In the genomic region with DNA sequence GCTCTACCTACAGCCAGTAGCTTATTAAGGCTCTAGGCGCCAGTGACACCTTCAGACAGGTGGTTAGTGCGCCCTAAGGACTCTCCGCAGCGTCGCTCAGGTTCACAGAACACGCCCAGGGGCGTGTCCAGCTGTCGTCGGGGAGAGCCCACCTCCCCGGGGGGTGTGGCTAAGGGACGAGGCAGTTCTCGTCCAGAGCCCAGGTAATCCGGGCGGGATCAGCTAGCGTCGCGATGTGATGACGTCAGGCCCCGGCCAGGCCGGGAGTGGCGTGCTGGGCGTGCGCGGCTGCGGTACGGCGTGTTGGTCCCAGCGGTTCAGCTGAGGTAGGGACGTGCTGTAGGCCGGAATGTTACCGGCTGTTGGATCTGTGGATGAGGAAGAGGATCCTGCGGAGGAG, we compare ENCODE assay signal across 8 cellular contexts. TPM values are rescaled to one million over a fixed set of nuclear protein-coding genes. Genes with fewer than 3 reads are reported as not detected.
A peak's percentile ranks its signal among the peaks of the same experiment; 100 is the strongest.
DNase-seq lines count a peak whose midpoint lies in the region; ATAC-seq and TF ChIP-seq lines count a peak whose summit lies in the region.
"Not testable (repeated sequence)": the region's sequence is repeated elsewhere in the genome, so short reads cannot be mapped to it uniquely, and the experiment has no call there.

Gene ZNG1C (plus strand): TSS at position 301 of the 400 bp plus-strand sequence. CDS start 49 bp downstream, at position 350.

- not testable (repeated sequence) for H4K20me1 ChIP-seq in OCI-LY7 (ENCODE audit: insufficient read depth, low read length)

- H3K36me3 Mint-ChIP-seq in CD4-positive, alpha-beta memory T cell; activated CD8-positive, alpha-beta T cell treated with anti-CD3 and anti-CD28 coated beads, Interleukin-2, amount 10 ng/mL, durations not matched to agents 7 days and 5 days (ENCODE audit: low read depth); central memory CD8-positive, alpha-beta T cell (ENCODE audit: insufficient read depth): not testable (repeated sequence)

- H3K27me3 Mint-ChIP-seq in CD4-positive, alpha-beta memory T cell; activated CD8-positive, alpha-beta T cell treated with anti-CD3 and anti-CD28 coated beads, Interleukin-2, amount 10 ng/mL, durations not matched to agents 7 days and 5 days (ENCODE audit: low read depth); central memory CD8-positive, alpha-beta T cell: not testable (repeated sequence)

- H3K36me3 ChIP-seq in CD4-positive, alpha-beta memory T cell (ENCODE audit: insufficient read depth, low read length); OCI-LY7 (ENCODE audit: insufficient read depth, low read length); thoracic aorta: not testable (repeated sequence)

- not testable (repeated sequence) for H3K9me2 ChIP-seq in OCI-LY7 (ENCODE audit: insufficient read depth, low read length)

- H3K4me1 ChIP-seq in CD4-positive, alpha-beta memory T cell (ENCODE audit: insufficient read depth, low read length); OCI-LY7 (ENCODE audit: insufficient read depth, low read length, poor library complexity, severe bottlenecking); foreskin keratinocyte; thoracic aorta (ENCODE audit: control insufficient read depth in 1 of 2, low read depth in 2 of 2): not testable (repeated sequence)

- not testable (repeated sequence) for H3K27ac ChIP-seq in CD4-positive, alpha-beta memory T cell (ENCODE audit: low read depth, low read length); OCI-LY7 (ENCODE audit: low read depth, low read length, poor library complexity, severe bottlenecking); foreskin keratinocyte; thoracic aorta

- H3K4me3 ChIP-seq in CD4-positive, alpha-beta memory T cell (ENCODE audit: low read length in 2 of 2); OCI-LY7 (ENCODE audit: low read depth, low read length, poor library complexity, severe bottlenecking); lower leg skin (ENCODE audit: low read depth, poor library complexity, severe bottlenecking); thoracic aorta: not testable (repeated sequence)

- not testable (repeated sequence) for ATAC-seq in activated CD8-positive, alpha-beta T cell treated with anti-CD3 and anti-CD28 coated beads, Interleukin-2, amount 10 ng/mL, durations not matched to agents 7 days and 5 days; foreskin keratinocyte; omental fat pad (ENCODE audit: low FRiP score); thoracic aorta (ENCODE audit: insufficient number of reproducible peaks, low FRiP score, low read depth)
- peak; percentile 54 for ATAC-seq in central memory CD8-positive, alpha-beta T cell (replicated peaks; ENCODE audit: extremely low read depth, poor library complexity, severe bottlenecking)

- not testable (repeated sequence) for H3K27ac Mint-ChIP-seq in CD4-positive, alpha-beta memory T cell; activated CD8-positive, alpha-beta T cell treated with anti-CD3 and anti-CD28 coated beads, Interleukin-2, amount 10 ng/mL, durations not matched to agents 7 days and 5 days; central memory CD8-positive, alpha-beta T cell (ENCODE audit: low read depth)

- not testable (repeated sequence) for H3K9me3 Mint-ChIP-seq in CD4-positive, alpha-beta memory T cell; activated CD8-positive, alpha-beta T cell treated with anti-CD3 and anti-CD28 coated beads, Interleukin-2, amount 10 ng/mL, durations not matched to agents 7 days and 5 days (ENCODE audit: insufficient read depth); central memory CD8-positive, alpha-beta T cell

- intact Hi-C loops in CD4-positive, alpha-beta memory T cell (cut with micrococcal nuclease); OCI-LY7 (cut with micrococcal nuclease; ENCODE audit: unreplicated experiment); lower leg skin (cut with DNase I; ENCODE audit: low total_unique reads): not testable (repeated sequence)

- H3K27me3 ChIP-seq in CD4-positive, alpha-beta memory T cell (ENCODE audit: insufficient read depth, low read length); foreskin keratinocyte; thoracic aorta (replicated peaks; ENCODE audit: insufficient read depth): not testable (repeated sequence)

- H3K9me3 ChIP-seq in CD4-positive, alpha-beta memory T cell (ENCODE audit: control insufficient read depth in 1 of 2, low read length in 2 of 2); OCI-LY7 (ENCODE audit: low read length); thoracic aorta: not testable (repeated sequence)

- not testable (repeated sequence) for TF ChIP-seq CTCF in OCI-LY7 (conservative IDR thresholded peaks at IDR 0.05; ENCODE audit: low read length); foreskin keratinocyte (conservative IDR thresholded peaks at IDR 0.05); lower leg skin (IDR thresholded peaks at IDR 0.05); omental fat pad (IDR thresholded peaks at IDR 0.05); thoracic aorta (IDR thresholded peaks at IDR 0.05)

- not testable (repeated sequence) for TF ChIP-seq POLR2A in lower leg skin (IDR thresholded peaks at IDR 0.05)

- H2AFZ ChIP-seq in OCI-LY7 (ENCODE audit: low read length) = not testable (repeated sequence)

- BruUV-seq in OCI-LY7 (replicated peaks; lab: Mats Ljungman, UMichigan) = not testable (repeated sequence)

- CTCF ChIA-PET in CD4-positive, alpha-beta memory T cell (lab: Charles Lee; ENCODE audit: partially characterized antibody); OCI-LY7 (lab: Charles Lee; ENCODE audit: unreplicated experiment); activated CD8-positive, alpha-beta T cell treated with anti-CD3 and anti-CD28 coated beads, Interleukin-2, amount 10 ng/mL, durations not matched to agents 7 days and 5 days (lab: Charles Lee): not testable (repeated sequence)

- not testable (repeated sequence) for H3K4me1 Mint-ChIP-seq in CD4-positive, alpha-beta memory T cell; activated CD8-positive, alpha-beta T cell treated with anti-CD3 and anti-CD28 coated beads, Interleukin-2, amount 10 ng/mL, durations not matched to agents 7 days and 5 days (ENCODE audit: low read depth); central memory CD8-positive, alpha-beta T cell

- DNase-seq in CD4-positive, alpha-beta memory T cell; OCI-LY7 (ENCODE audit: low spot score); activated CD8-positive, alpha-beta T cell treated with anti-CD3 and anti-CD28 coated beads, Interleukin-2, amount 10 ng/mL, durations not matched to agents 7 days and 5 days; central memory CD8-positive, alpha-beta T cell (ENCODE audit: low spot score in 2 of 2); foreskin keratinocyte; lower leg skin (ENCODE audit: low spot score in 2 of 2); omental fat pad (ENCODE audit: low spot score); thoracic aorta (ENCODE audit: low spot score): not testable (repeated sequence)

- WGBS in lower leg skin, 2 donors = no CpG with 5 or more reads among the region's 32 CpGs

- not testable (repeated sequence) for H3K79me2 ChIP-seq in OCI-LY7 (ENCODE audit: insufficient read depth, low read depth, low read length)

- not testable (repeated sequence) for H3K4me2 ChIP-seq in OCI-LY7 (ENCODE audit: low read length)

- POLR2A ChIA-PET in CD4-positive, alpha-beta memory T cell (lab: Charles Lee; ENCODE audit: partially characterized antibody); OCI-LY7 (lab: Charles Lee); activated CD8-positive, alpha-beta T cell treated with anti-CD3 and anti-CD28 coated beads, Interleukin-2, amount 10 ng/mL, durations not matched to agents 7 days and 5 days (lab: Charles Lee): not testable (repeated sequence)

- not testable (repeated sequence) for H3K4me3 Mint-ChIP-seq in CD4-positive, alpha-beta memory T cell; activated CD8-positive, alpha-beta T cell treated with anti-CD3 and anti-CD28 coated beads, Interleukin-2, amount 10 ng/mL, durations not matched to agents 7 days and 5 days; central memory CD8-positive, alpha-beta T cell

RNA-seq across cellular contexts. Expression of gene ZNG1C, which starts in this region (rescaled TPM):
- total RNA-seq in CD4-positive, alpha-beta memory T cell = 10 to 100 TPM; 38.5 to 45.8 TPM
- 10 to 100 TPM; 16.0 to 22.9 TPM for polyA plus RNA-seq in CD4-positive, alpha-beta memory T cell
- total RNA-seq in OCI-LY7 (2014; rRNA removed; shearing (Covaris generic)) = 62.7 and 96.9 TPM in 2 replicates
- total RNA-seq in OCI-LY7 (2022) (74.4 and 75.0 TPM in 2 replicates), foreskin keratinocyte (24.0 and 33.2 TPM in 2 replicates), lower leg skin (10 to 100 TPM; 12.1 to 33.5 (median 26.6) TPM), omental fat pad (10 to 100 TPM; 14.9 to 29.7 (median 21.3) TPM), thoracic aorta (10 to 100 TPM; 10.2 to 35.7 TPM)
- 10 to 100 TPM; 33.5 to 35.6 TPM for total RNA-seq in activated CD8-positive, alpha-beta T cell treated with anti-CD3 and anti-CD28 coated beads, Interleukin-2, amount 10 ng/mL, durations not matched to agents 7 days and 5 days
- 27.5 and 40.2 TPM in 2 replicates for polyA plus RNA-seq in foreskin keratinocyte
